ENCODE assay signal across 8 cellular contexts in genomic region chr5:74188341-74188740, GRCh38.
"Had no signal": no experiment of that assay in that cellular context is flagged by ENCODE, and none has a peak within 500 bp of the region (broad histone marks: within the 10 kb centered on the region; RNA-seq: fewer than 3 reads in every experiment).

No MANE protein-coding gene starts in this region.

- H3K27ac ChIP-seq: HL-60 had no signal

- ATAC-seq: HCT116, K562 had no signal

- H3K9me3 Mint-ChIP-seq: HFFc6 had no signal

- H3K4me3 Mint-ChIP-seq: HFFc6 had no signal

- H3K36me3 ChIP-seq: HAP-1 had no signal

- H3K4me3 ChIP-seq: HAP-1, K562 had no signal

- H3K27ac Mint-ChIP-seq: HFFc6 had no signal

- FAIRE-seq: K562 had no signal

- H3K9me3 ChIP-seq: HAP-1 had no signal

- DNase-seq: GOT3, HFFc6, IMR-90, KG1 had no signal
